ENCODE assay signal across 7 cellular contexts in the genomic region with DNA sequence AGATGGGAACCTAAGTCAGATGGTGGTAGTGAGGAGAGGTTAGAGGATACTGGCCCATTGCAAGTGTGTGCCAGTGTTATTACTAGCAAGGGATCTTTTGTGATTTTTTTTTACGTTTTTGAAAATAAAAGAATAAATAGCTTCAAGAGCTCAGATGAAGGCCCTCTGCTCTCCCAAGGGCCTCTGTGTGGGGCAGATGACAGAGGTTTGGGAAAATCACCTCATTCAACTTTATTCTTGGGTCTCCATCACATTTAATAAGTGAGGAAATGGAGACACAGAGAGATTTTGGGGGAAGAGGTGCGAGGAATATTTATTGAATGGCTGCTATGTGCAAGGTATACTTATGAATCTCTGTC. TPM values are rescaled to one million over a fixed set of nuclear protein-coding genes. Genes with fewer than 3 reads are reported as not detected.
DNase-seq lines count a peak whose midpoint lies in the region; ATAC-seq and TF ChIP-seq lines count a peak whose summit lies in the region.

No MANE protein-coding gene starts in this region.

- no peaks in the 10 kb centered on the region for H3K9me3 Mint-ChIP-seq in CD8-positive, alpha-beta memory T cell
- no peaks in the 10 kb centered on the region for H3K9me3 Mint-ChIP-seq in effector memory CD8-positive, alpha-beta T cell
- H3K9me3 Mint-ChIP-seq in stimulated activated memory B cell treated with anti-CD40 and anti-IgM and Interleukin-4, amounts not matched to agents 10 μg/mL and 1 μg/mL and 100 μg/mL, for 72 hours, result no peaks in the 10 kb centered on the region

- no peaks in the 10 kb centered on the region for H3K36me3 ChIP-seq in CD8-positive, alpha-beta memory T cell (ENCODE audit: insufficient read depth, low read length)
- H3K36me3 ChIP-seq in PC-9 (ENCODE audit: low read depth), result no peaks in the 10 kb centered on the region

- H3K79me2 ChIP-seq in PC-9 (ENCODE audit: low read depth), result no peaks in the 10 kb centered on the region

- no TSS peak for BruUV-seq in PC-9 (replicated peaks; lab: Mats Ljungman, UMichigan)

- H3K27ac Mint-ChIP-seq in CD8-positive, alpha-beta memory T cell, result peak overlapping the region; percentile 88 to 96 (median 92)
- peak overlapping the region; percentile 68 to 69 for H3K27ac Mint-ChIP-seq in effector memory CD8-positive, alpha-beta T cell
- peak overlapping the region; percentile 53 for H3K27ac Mint-ChIP-seq in stimulated activated memory B cell treated with anti-CD40 and anti-IgM and Interleukin-4, amounts not matched to agents 10 μg/mL and 1 μg/mL and 100 μg/mL, for 72 hours

- H3K9me2 ChIP-seq in PC-9 (ENCODE audit: insufficient read depth), result no peaks in the 10 kb centered on the region

- H3K27me3 Mint-ChIP-seq in CD8-positive, alpha-beta memory T cell, result no peaks in the 10 kb centered on the region
- no peaks in the 10 kb centered on the region for H3K27me3 Mint-ChIP-seq in effector memory CD8-positive, alpha-beta T cell
- H3K27me3 Mint-ChIP-seq in stimulated activated memory B cell treated with anti-CD40 and anti-IgM and Interleukin-4, amounts not matched to agents 10 μg/mL and 1 μg/mL and 100 μg/mL, for 72 hours, result no peaks in the 10 kb centered on the region

- H3K4me1 ChIP-seq in CD8-positive, alpha-beta memory T cell (ENCODE audit: insufficient read depth, low read length), result peaks cover 62% of the 10 kb centered on the region
- H3K4me1 ChIP-seq in PC-9 (replicated peaks; ENCODE audit: insufficient read depth), result peaks cover 26% of the 10 kb centered on the region

- H3K4me3 ChIP-seq in CD8-positive, alpha-beta memory T cell (ENCODE audit: low read length), result no peak overlapping the region
- no peak overlapping the region for H3K4me3 ChIP-seq in PC-9

- no peak overlapping the region for H3K4me2 ChIP-seq in PC-9

- H2AFZ ChIP-seq in PC-9, result no peak overlapping the region

- H4K20me1 ChIP-seq in PC-9 (ENCODE audit: insufficient read depth), result no peaks in the 10 kb centered on the region

- POLR2A ChIA-PET in CD8-positive, alpha-beta memory T cell (lab: Charles Lee), result interaction anchor here (0.6 to 2.1 kb wide), 10 partner anchors 33 to 144 kb away, joined by 3 to 12 read pairs (median 6); a partner anchor contains a TSS
- POLR2A ChIA-PET in PC-9 (lab: Charles Lee; ENCODE audit: unreplicated experiment), result no interaction called here

- no peaks in the 10 kb centered on the region for H3K36me3 Mint-ChIP-seq in CD8-positive, alpha-beta memory T cell
- H3K36me3 Mint-ChIP-seq in effector memory CD8-positive, alpha-beta T cell (ENCODE audit: insufficient read depth), result peaks cover 7% of the 10 kb centered on the region
- no peaks in the 10 kb centered on the region for H3K36me3 Mint-ChIP-seq in stimulated activated memory B cell treated with anti-CD40 and anti-IgM and Interleukin-4, amounts not matched to agents 10 μg/mL and 1 μg/mL and 100 μg/mL, for 72 hours

- no peaks in the 10 kb centered on the region; the same call in 1 of the 2 replicates for H3F3A ChIP-seq in PC-9 (ENCODE audit: insufficient read depth, low read depth)

- no peak for DNase-seq in CD8-positive, alpha-beta memory T cell
- DNase-seq in PC-9 (no peak), anterior cingulate cortex (lab: John Stamatoyannopoulos, UW) (no peak), islet precursor cell (no peak)
- DNase-seq in effector memory CD8-positive, alpha-beta T cell, result no peak

- peak overlapping the region in 5 of 7 donors; percentile 38 to 85 (median 60) for H3K4me3 Mint-ChIP-seq in CD8-positive, alpha-beta memory T cell
- H3K4me3 Mint-ChIP-seq in effector memory CD8-positive, alpha-beta T cell, result peak overlapping the region; percentile 58 to 62
- H3K4me3 Mint-ChIP-seq in stimulated activated memory B cell treated with anti-CD40 and anti-IgM and Interleukin-4, amounts not matched to agents 10 μg/mL and 1 μg/mL and 100 μg/mL, for 72 hours, result peak overlapping the region; percentile 3

- no peaks in the 10 kb centered on the region for H3K9me3 ChIP-seq in CD8-positive, alpha-beta memory T cell (ENCODE audit: low read length)
- no peaks in the 10 kb centered on the region for H3K9me3 ChIP-seq in PC-9 (ENCODE audit: insufficient read depth, low read depth)

- peaks cover 52 to 56% (median 53%) of the 10 kb centered on the region in 3 donors for H3K4me1 Mint-ChIP-seq in CD8-positive, alpha-beta memory T cell
- peaks cover 34 to 43% of the 10 kb centered on the region in 2 donors for H3K4me1 Mint-ChIP-seq in effector memory CD8-positive, alpha-beta T cell (ENCODE audit: low read depth in 2 of 2)
- H3K4me1 Mint-ChIP-seq in stimulated activated memory B cell treated with anti-CD40 and anti-IgM and Interleukin-4, amounts not matched to agents 10 μg/mL and 1 μg/mL and 100 μg/mL, for 72 hours, result peaks cover 60% of the 10 kb centered on the region

- intact Hi-C loops in PC-9 (cut with micrococcal nuclease; ENCODE audit: unreplicated experiment), result loop anchor here (1.0 to 5.0 kb wide), 7 partner anchors 60 to 404 kb away; a partner anchor contains a TSS

- H3K27ac ChIP-seq in CD8-positive, alpha-beta memory T cell (ENCODE audit: low read depth, low read length), result peak overlapping the region; percentile 21
- no peak overlapping the region for H3K27ac ChIP-seq in PC-9

- TF ChIP-seq CTCF in PC-9 (conservative IDR thresholded peaks at IDR 0.05), result peak; percentile 0; the same call in 1 of the 2 replicates

- CTCF ChIA-PET in CD8-positive, alpha-beta memory T cell (lab: Charles Lee), result interaction anchor here (0.8 to 20.8 kb wide), 19 partner anchors 14 to 229 kb away, joined by 3 to 363 read pairs (median 6); a partner anchor contains a TSS
- CTCF ChIA-PET in PC-9 (lab: Charles Lee), result interaction anchor here (0.6 kb wide), 1 partner anchor 64 kb away, joined by 3 read pairs; no protein-coding TSS in a partner anchor

- H3K27me3 ChIP-seq in CD8-positive, alpha-beta memory T cell (ENCODE audit: insufficient read depth, low read length, poor library complexity, severe bottlenecking), result no peaks in the 10 kb centered on the region
- no peaks in the 10 kb centered on the region for H3K27me3 ChIP-seq in PC-9 (ENCODE audit: insufficient read depth, low read depth)

- ATAC-seq in effector memory CD8-positive, alpha-beta T cell (replicated peaks), result no peak
- no peak for ATAC-seq in stimulated activated memory B cell treated with anti-CD40 and anti-IgM and Interleukin-4, amounts not matched to agents 10 μg/mL and 1 μg/mL and 100 μg/mL, for 72 hours
- ATAC-seq in HG02678 (IDR thresholded peaks at IDR 0.05; ENCODE audit: unreplicated experiment), result no peak

RNA-seq across cellular contexts. Expression of a gene that starts 10.1 kb away (rescaled TPM):
- total RNA-seq in CD8-positive, alpha-beta memory T cell, result 100 to 1,000 TPM; 316 to 322 TPM
- polyA plus RNA-seq in CD8-positive, alpha-beta memory T cell, result 12.1 TPM
- 2.7 and 2.9 TPM in 2 replicates for total RNA-seq in PC-9 (2021)

RNA-seq across cellular contexts. Expression of a gene that starts 59.8 kb away (rescaled TPM):
- 100 to 1,000 TPM; 206 to 214 TPM for total RNA-seq in CD8-positive, alpha-beta memory T cell
- 8.3 TPM for polyA plus RNA-seq in CD8-positive, alpha-beta memory T cell
- total RNA-seq in PC-9 (2021), result 66.4 and 72.9 TPM in 2 replicates

Comparison
In these comparisons a context has a peak if more than half of its experiments do, and no peak if none do; other contexts are left out.
1. H3K4me3 Mint-ChIP-seq: peak in every context shown above with its lines; median percentile 60 in CD8-positive, alpha-beta memory T cell; 60 in effector memory CD8-positive, alpha-beta T cell; 3 in stimulated activated memory B cell treated with anti-CD40 and anti-IgM and Interleukin-4, amounts not matched to agents 10 μg/mL and 1 μg/mL and 100 μg/mL, for 72 hours.
2. RNA of a gene that starts 10.1 kb away (total RNA-seq): 316 to 322 TPM in CD8-positive, alpha-beta memory T cell; 2.7 to 2.9 TPM in PC-9; every median in the first group is over 10 times any median in the second.
3. Peak in every context shown above with its lines, with median percentiles within 50 percentile points of each other: H3K27ac Mint-ChIP-seq.